ENCODE assay signal across 10 cellular contexts in genomic region chr18:29779096-29779495, GRCh38.
"Had no signal": no experiment of that assay in that cellular context is flagged by ENCODE, and none has a peak within 500 bp of the region (broad histone marks: within the 10 kb centered on the region; RNA-seq: fewer than 3 reads in every experiment).

No MANE protein-coding gene starts in this region.

- H3K4me3 ChIP-seq: heart right ventricle had no signal

- DNase-seq: activated CD4-positive, alpha-beta T cell treated with anti-CD3 and anti-CD28 coated beads, Interleukin-2, amount 50 U/mL, for 4 hours; activated gamma-delta T cell; amniotic stem cell; dermis blood vessel endothelial cell; heart right ventricle; mesendoderm; natural killer cell; SW 1271; T-helper 2 cell had no signal

- ATAC-seq: activated naive CD4-positive, alpha-beta T cell treated with anti-CD3 and anti-CD28 coated beads, Interleukin-2, amount 50 U/mL, for 72 hours; heart right ventricle; natural killer cell had no signal
